ENCODE assay signal across 1 cellular context in genomic region chr1:228222548-228222947, GRCh38.
TF ChIP-seq lines count a peak whose summit lies in the region.

No MANE protein-coding gene starts in this region.

TF ChIP-seq in HepG2, 621 proteins besides CTCF, POLR2A, EP300 and RAD21 (continued from another document):
- no peak for TF ChIP-seq SKIL (CRISPR knock-in tag; IDR thresholded peaks at IDR 0.05; ENCODE audit: borderline replicate concordance)
- TF ChIP-seq SETDB1 (CRISPR knock-in tag; IDR thresholded peaks at IDR 0.05; ENCODE audit: borderline replicate concordance), result no peak
- no peak for TF ChIP-seq REPIN1 (CRISPR knock-in tag; IDR thresholded peaks at IDR 0.05; ENCODE audit: borderline replicate concordance, low read depth)
- TF ChIP-seq, protein P1, sequence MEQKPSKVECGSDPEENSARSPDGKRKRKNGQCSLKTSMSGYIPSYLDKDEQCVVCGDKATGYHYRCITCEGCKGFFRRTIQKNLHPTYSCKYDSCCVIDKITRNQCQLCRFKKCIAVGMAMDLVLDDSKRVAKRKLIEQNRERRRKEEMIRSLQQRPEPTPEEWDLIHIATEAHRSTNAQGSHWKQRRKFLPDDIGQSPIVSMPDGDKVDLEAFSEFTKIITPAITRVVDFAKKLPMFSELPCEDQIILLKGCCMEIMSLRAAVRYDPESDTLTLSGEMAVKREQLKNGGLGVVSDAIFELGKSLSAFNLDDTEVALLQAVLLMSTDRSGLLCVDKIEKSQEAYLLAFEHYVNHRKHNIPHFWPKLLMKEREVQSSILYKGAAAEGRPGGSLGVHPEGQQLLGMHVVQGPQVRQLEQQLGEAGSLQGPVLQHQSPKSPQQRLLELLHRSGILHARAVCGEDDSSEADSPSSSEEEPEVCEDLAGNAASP (CRISPR knock-in tag; IDR thresholded peaks at IDR 0.05; ENCODE audit: borderline replicate concordance), result no peak
- TF ChIP-seq ZNF740 (CRISPR knock-in tag; IDR thresholded peaks at IDR 0.05), result no peak
- no peak for TF ChIP-seq ZNF841 (CRISPR knock-in tag; IDR thresholded peaks at IDR 0.05; ENCODE audit: borderline replicate concordance)
- TF ChIP-seq MYPOP (CRISPR knock-in tag; IDR thresholded peaks at IDR 0.05), result no peak
